ENCODE assay signal across 11 cellular contexts in genomic region chr22:42179616-42180015, GRCh38. TPM values are rescaled to one million over a fixed set of nuclear protein-coding genes. Genes with fewer than 3 reads are reported as not detected.
DNase-seq lines count a peak whose midpoint lies in the region; ATAC-seq and TF ChIP-seq lines count a peak whose summit lies in the region.
"Had no signal": no experiment of that assay in that cellular context is flagged by ENCODE, and none has a peak within 500 bp of the region (broad histone marks: within the 10 kb centered on the region; RNA-seq: fewer than 3 reads in every experiment).

No MANE protein-coding gene starts in this region.

- H3K4me3 Mint-ChIP-seq in activated CD4-positive, alpha-beta T cell treated with anti-CD3 and anti-CD28 coated beads, Interleukin-2, amount 10 ng/mL, durations not matched to agents 7 days and 5 days = no peak overlapping the region
- peak overlapping the region; percentile 1 for H3K4me3 Mint-ChIP-seq in T-helper 17 cell
- H3K4me3 Mint-ChIP-seq in stimulated activated naive B cell treated with anti-CD40 and anti-IgM and Interleukin-4, amounts not matched to agents 10 μg/mL and 1 μg/mL and 100 μg/mL, for 72 hours = no peak overlapping the region

- no peak for DNase-seq in activated CD4-positive, alpha-beta T cell treated with anti-CD3 and anti-CD28 coated beads, Interleukin-2, amount 10 ng/mL, durations not matched to agents 7 days and 5 days
- DNase-seq in activated CD4-positive, alpha-beta T cell treated with anti-CD3 and anti-CD28 coated beads for 4 hours = no peak
- DNase-seq in T-helper 17 cell (no peak), esophagus squamous epithelium (lab: John Stamatoyannopoulos, UW) (no peak), NCI-H2227 (lab: John Stamatoyannopoulos, UW; ENCODE audit: unreplicated experiment) (no peak), GM20000 (ENCODE audit: low spot score) (no peak)
- DNase-seq in stimulated activated naive B cell treated with anti-CD40 and anti-IgM and Interleukin-4, amounts not matched to agents 10 μg/mL and 1 μg/mL and 100 μg/mL, for 72 hours = no peak
- DNase-seq: BE2C, gastrocnemius medialis, tibial artery had no signal

- 49 to 56% methylated on average over 6 of the region's 6 CpGs for WGBS in esophagus squamous epithelium, 2 donors

- intact Hi-C loops in esophagus squamous epithelium (cut with DNase I) = loop anchor here (10.0 kb wide), 2 partner anchors 55 to 255 kb away; partner anchors contain the start of gene NFAM1

- peaks cover 46% of the 10 kb centered on the region for H3K36me3 Mint-ChIP-seq in activated CD4-positive, alpha-beta T cell treated with anti-CD3 and anti-CD28 coated beads, Interleukin-2, amount 10 ng/mL, durations not matched to agents 7 days and 5 days (ENCODE audit: low read depth)
- H3K36me3 Mint-ChIP-seq in T-helper 17 cell (ENCODE audit: low read depth) = peaks cover 3% of the 10 kb centered on the region
- peaks cover 17 to 34% of the 10 kb centered on the region in 2 donors for H3K36me3 Mint-ChIP-seq in stimulated activated naive B cell treated with anti-CD40 and anti-IgM and Interleukin-4, amounts not matched to agents 10 μg/mL and 1 μg/mL and 100 μg/mL, for 72 hours

- peak overlapping the region; percentile 23 to 65 (median 48) for H3K27ac ChIP-seq in esophagus squamous epithelium
- H3K27ac ChIP-seq: gastrocnemius medialis had no signal

- peaks cover 79% of the 10 kb centered on the region for H3K4me1 Mint-ChIP-seq in activated CD4-positive, alpha-beta T cell treated with anti-CD3 and anti-CD28 coated beads, Interleukin-2, amount 10 ng/mL, durations not matched to agents 7 days and 5 days
- peaks cover 55% of the 10 kb centered on the region for H3K4me1 Mint-ChIP-seq in T-helper 17 cell
- peaks cover 21 to 40% of the 10 kb centered on the region in 2 donors for H3K4me1 Mint-ChIP-seq in stimulated activated naive B cell treated with anti-CD40 and anti-IgM and Interleukin-4, amounts not matched to agents 10 μg/mL and 1 μg/mL and 100 μg/mL, for 72 hours

- peaks cover 0 to 44% (median 0%) of the 10 kb centered on the region in 3 donors for H3K36me3 ChIP-seq in esophagus squamous epithelium
- H3K36me3 ChIP-seq: gastrocnemius medialis had no signal

- CTCF ChIA-PET in activated CD4-positive, alpha-beta T cell treated with anti-CD3 and anti-CD28 coated beads, Interleukin-2, amount 10 ng/mL, durations not matched to agents 7 days and 5 days (lab: Charles Lee) = no interaction called here

- POLR2A ChIA-PET in activated CD4-positive, alpha-beta T cell treated with anti-CD3 and anti-CD28 coated beads, Interleukin-2, amount 10 ng/mL, durations not matched to agents 7 days and 5 days (lab: Charles Lee) = no interaction called here

- H3K27ac Mint-ChIP-seq in activated CD4-positive, alpha-beta T cell treated with anti-CD3 and anti-CD28 coated beads, Interleukin-2, amount 10 ng/mL, durations not matched to agents 7 days and 5 days = peak overlapping the region; percentile 33
- peak overlapping the region; percentile 97 for H3K27ac Mint-ChIP-seq in T-helper 17 cell
- H3K27ac Mint-ChIP-seq in stimulated activated naive B cell treated with anti-CD40 and anti-IgM and Interleukin-4, amounts not matched to agents 10 μg/mL and 1 μg/mL and 100 μg/mL, for 72 hours = peak overlapping the region; percentile 31

- no peaks in the 10 kb centered on the region for H3K9me3 ChIP-seq in T-helper 17 cell (ENCODE audit: control insufficient read depth, low read length, poor library complexity, severe bottlenecking)
- H3K9me3 ChIP-seq in esophagus squamous epithelium = no peaks in the 10 kb centered on the region
- H3K9me3 ChIP-seq: BE2C, gastrocnemius medialis, tibial artery had no signal

- TF ChIP-seq CTCF in esophagus squamous epithelium (IDR thresholded peaks at IDR 0.05) (no peak), GM20000 (IDR thresholded peaks at IDR 0.05; ENCODE audit: extremely low read depth, missing control alignments) (no peak)

- H3K27me3 Mint-ChIP-seq in activated CD4-positive, alpha-beta T cell treated with anti-CD3 and anti-CD28 coated beads, Interleukin-2, amount 10 ng/mL, durations not matched to agents 7 days and 5 days = no peaks in the 10 kb centered on the region
- H3K27me3 Mint-ChIP-seq in T-helper 17 cell = no peaks in the 10 kb centered on the region
- H3K27me3 Mint-ChIP-seq in stimulated activated naive B cell treated with anti-CD40 and anti-IgM and Interleukin-4, amounts not matched to agents 10 μg/mL and 1 μg/mL and 100 μg/mL, for 72 hours = no peaks in the 10 kb centered on the region

- H3K27me3 ChIP-seq in esophagus squamous epithelium = no peaks in the 10 kb centered on the region
- H3K27me3 ChIP-seq: BE2C, gastrocnemius medialis, tibial artery had no signal

- no peak overlapping the region for H3K4me3 ChIP-seq in esophagus squamous epithelium
- H3K4me3 ChIP-seq: gastrocnemius medialis, tibial artery had no signal

- ATAC-seq in T-helper 17 cell (no peak), HG03354 (IDR thresholded peaks at IDR 0.05; ENCODE audit: poor library complexity, severe bottlenecking, unreplicated experiment) (no peak)
- ATAC-seq in stimulated activated naive B cell treated with anti-CD40 and anti-IgM and Interleukin-4, amounts not matched to agents 10 μg/mL and 1 μg/mL and 100 μg/mL, for 72 hours (replicated peaks) = no peak

- no peak for TF ChIP-seq POLR2A in esophagus squamous epithelium (IDR thresholded peaks at IDR 0.05)

- no peaks in the 10 kb centered on the region for H3K9me3 Mint-ChIP-seq in activated CD4-positive, alpha-beta T cell treated with anti-CD3 and anti-CD28 coated beads, Interleukin-2, amount 10 ng/mL, durations not matched to agents 7 days and 5 days
- no peaks in the 10 kb centered on the region for H3K9me3 Mint-ChIP-seq in stimulated activated naive B cell treated with anti-CD40 and anti-IgM and Interleukin-4, amounts not matched to agents 10 μg/mL and 1 μg/mL and 100 μg/mL, for 72 hours

- H3K4me1 ChIP-seq in esophagus squamous epithelium = peaks cover 0 to 60% (median 25%) of the 10 kb centered on the region in 3 donors
- H3K4me1 ChIP-seq: BE2C had no signal

RNA-seq across cellular contexts. Expression of gene CYP2D6, which starts 49.0 kb away (rescaled TPM):
- 1 to 10 TPM; 5.0 to 6.6 TPM for total RNA-seq in activated CD4-positive, alpha-beta T cell treated with anti-CD3 and anti-CD28 coated beads, Interleukin-2, amount 10 ng/mL, durations not matched to agents 7 days and 5 days
- 1 to 10 TPM; 5.9 to 9.6 TPM for total RNA-seq in T-helper 17 cell
- 1 to 10 TPM in 2 of 4 donors, under 1 TPM in 2; 0.35 to 1.5 (median 1.2) TPM for total RNA-seq in esophagus squamous epithelium

Comparison
In these comparisons a context has a peak if more than half of its experiments do, and no peak if none do; other contexts are left out.
1. H3K27ac Mint-ChIP-seq: peak in every context shown above with its lines; median percentile 97 in T-helper 17 cell; 33 in activated CD4-positive, alpha-beta T cell treated with anti-CD3 and anti-CD28 coated beads, Interleukin-2, amount 10 ng/mL, durations not matched to agents 7 days and 5 days; 31 in stimulated activated naive B cell treated with anti-CD40 and anti-IgM and Interleukin-4, amounts not matched to agents 10 μg/mL and 1 μg/mL and 100 μg/mL, for 72 hours.